Comparison of ENCODE assay signal across 22 cellular contexts in genomic region chr3:48418651-48419050, GRCh38. TPM values are rescaled to one million over a fixed set of nuclear protein-coding genes. Genes with fewer than 3 reads are reported as not detected.
DNase-seq lines count a peak whose midpoint lies in the region; ATAC-seq, FAIRE-seq and TF ChIP-seq lines count a peak whose summit lies in the region.
"Had no signal": no experiment of that assay in that cellular context is flagged by ENCODE, and none has a peak within 500 bp of the region (broad histone marks: within the 10 kb centered on the region; RNA-seq: fewer than 3 reads in every experiment).

No MANE protein-coding gene starts in this region.

- FAIRE-seq in H1 (lab: Jason Lieb, UNC): no peak
- FAIRE-seq: GM12878, GM19239 had no signal

- H3K4me3 ChIP-seq in right cardiac atrium (ENCODE audit: low read length): no peak overlapping the region
- no peak overlapping the region for H3K4me3 ChIP-seq in left ventricle myocardium inferior
- H3K4me3 ChIP-seq in H1 (ENCODE audit: extremely low read depth in 1 of 4, insufficient read depth in 2 of 4, low read depth in 3 of 4, low read length in 4 of 4): no peak overlapping the region
- no peak overlapping the region for H3K4me3 ChIP-seq in osteoblast (ENCODE audit: insufficient read depth, low read length)
- H3K4me3 ChIP-seq in CD8-positive, alpha-beta T cell (ENCODE audit: low read depth, low read length): no peak overlapping the region
- no peak overlapping the region for H3K4me3 ChIP-seq in testis
- H3K4me3 ChIP-seq: BLaER1, GM12878, GM23338 had no signal

- H2BK20ac ChIP-seq in H1 (ENCODE audit: low read length): no peak overlapping the region

- H3K4me3 Mint-ChIP-seq in CD8-positive, alpha-beta T cell: no peak overlapping the region
- H3K4me3 Mint-ChIP-seq: CD4-positive, alpha-beta memory T cell; GM23338; HFFc6 had no signal

- POLR2A ChIA-PET in H1 (lab: Charles Lee; ENCODE audit: partially characterized antibody): interaction anchor here (0.9 to 31.5 kb wide), 8 partner anchors 9 to 91 kb away, joined by 3 to 650 read pairs (median 8); partner anchors contain the start of genes ATRIP, CCDC51, PLXNB1 and TMA7
- POLR2A ChIA-PET in CD8-positive, alpha-beta T cell (lab: Charles Lee): no interaction called here

- no peak overlapping the region for H2BK15ac ChIP-seq in H1 (ENCODE audit: low read length)

- 90% methylated on average over 9 of the region's 9 CpGs for WGBS in right cardiac atrium
- 94% methylated on average over 9 of the region's 9 CpGs; no CpG with 5 or more reads in 1 of the 2 experiments for WGBS in H1 (ENCODE audit: extremely low coverage in 1 of 2, insufficient coverage in 1 of 2, insufficient read length in 1 of 2, insufficient replicate concordance in 2 of 2, low coverage in 1 of 2, low lambda C conversion rate in 2 of 2, missing lambda C conversion rate in 1 of 2), 2 experiments
- WGBS in testis, 2 donors: 87 to 91% methylated on average over 4 to 9 of the region's 9 CpGs

- H3K79me1 ChIP-seq in H1 (ENCODE audit: low read depth, low read length): peaks cover 13% of the 10 kb centered on the region

- H2AFZ ChIP-seq in H1 (ENCODE audit: low read length): no peak overlapping the region
- H2AFZ ChIP-seq in osteoblast (ENCODE audit: low read length): no peak overlapping the region
- H2AFZ ChIP-seq: GM23338 had no signal

- peaks cover 66% of the 10 kb centered on the region for H3K36me3 ChIP-seq in left ventricle myocardium inferior
- peaks cover 52 to 63% (median 58%) of the 10 kb centered on the region in 4 experiments for H3K36me3 ChIP-seq in H1 (ENCODE audit: control insufficient read depth in 2 of 4, insufficient read depth in 4 of 4, low read length in 3 of 4)
- no peaks in the 10 kb centered on the region for H3K36me3 ChIP-seq in osteoblast (ENCODE audit: insufficient read depth, low read length)
- H3K36me3 ChIP-seq in CD8-positive, alpha-beta T cell (ENCODE audit: insufficient read depth, low read length): no peaks in the 10 kb centered on the region
- no peaks in the 10 kb centered on the region for H3K36me3 ChIP-seq in testis (ENCODE audit: low read depth, missing control alignments)

- H2BK120ac ChIP-seq in H1 (replicated peaks; ENCODE audit: low read depth, low read length): no peak overlapping the region

- H3K9me3 ChIP-seq in right cardiac atrium (ENCODE audit: control insufficient read depth, low read length) (no peaks in the 10 kb centered on the region), left ventricle myocardium inferior (replicated peaks) (no peaks in the 10 kb centered on the region), H1 (ENCODE audit: insufficient read depth in 2 of 2, low read depth in 1 of 2, low read length in 1 of 2) (no peaks in the 10 kb centered on the region), osteoblast (ENCODE audit: low read depth, low read length) (no peaks in the 10 kb centered on the region), testis (no peaks in the 10 kb centered on the region)
- H3K9me3 ChIP-seq in CD8-positive, alpha-beta T cell (ENCODE audit: low read length): no peaks in the 10 kb centered on the region
- H3K9me3 ChIP-seq: BLaER1 had no signal

- CTCF ChIA-PET in H1 (lab: Charles Lee; ENCODE audit: partially characterized antibody): interaction anchor here (0.6 to 6.9 kb wide), 7 partner anchors 10 to 221 kb away, joined by 3 to 95 read pairs (median 18); no protein-coding TSS in a partner anchor
- CTCF ChIA-PET in CD8-positive, alpha-beta T cell (lab: Charles Lee): interaction anchor here (0.8 to 8.0 kb wide), 5 partner anchors 15 to 137 kb away, joined by 3 to 53 read pairs (median 8); no protein-coding TSS in a partner anchor

- H3K27ac ChIP-seq in right cardiac atrium (ENCODE audit: low read length) (no peak overlapping the region), left ventricle myocardium inferior (replicated peaks) (no peak overlapping the region), H1 (ENCODE audit: low read depth, low read length) (no peak overlapping the region), osteoblast (ENCODE audit: low read depth, low read length) (no peak overlapping the region), testis (no peak overlapping the region)
- H3K27ac ChIP-seq in CD8-positive, alpha-beta T cell (ENCODE audit: low read depth, low read length): no peak overlapping the region

- no peaks in the 10 kb centered on the region for H3K27me3 Mint-ChIP-seq in CD8-positive, alpha-beta T cell (ENCODE audit: low read depth)
- H3K27me3 Mint-ChIP-seq: CD4-positive, alpha-beta memory T cell had no signal

- H3K23me2 ChIP-seq in H1 (ENCODE audit: low read depth, low read length): no peaks in the 10 kb centered on the region

- H4K8ac ChIP-seq in H1 (ENCODE audit: extremely low read depth, insufficient read depth, low read length): no peak overlapping the region

- no peaks in the 10 kb centered on the region for H3K36me3 Mint-ChIP-seq in CD8-positive, alpha-beta T cell
- H3K36me3 Mint-ChIP-seq: CD14-positive monocyte; CD4-positive, alpha-beta memory T cell had no signal

- H3K79me2 ChIP-seq in H1 (ENCODE audit: control insufficient read depth in 1 of 2, insufficient read depth in 2 of 2, low read length in 2 of 2) (peaks cover 0 to 18% of the 10 kb centered on the region in 2 experiments; a peak in 1 of 4 replicates), osteoblast (ENCODE audit: insufficient read depth, low read length) (no peaks in the 10 kb centered on the region)

- H3K27ac Mint-ChIP-seq in CD8-positive, alpha-beta T cell: no peak overlapping the region
- H3K27ac Mint-ChIP-seq: CD14-positive monocyte; CD4-positive, alpha-beta memory T cell; GM23338; HFFc6 had no signal

- no peak overlapping the region for H3K18ac ChIP-seq in H1 (ENCODE audit: extremely low read depth, low read length)

- no peak overlapping the region for H4K5ac ChIP-seq in H1 (ENCODE audit: insufficient read length, low read depth, low read length)

- no peaks in the 10 kb centered on the region for H3K9me3 Mint-ChIP-seq in CD8-positive, alpha-beta T cell
- H3K9me3 Mint-ChIP-seq: CD4-positive, alpha-beta memory T cell; GM23338; HFFc6 had no signal

- H3K14ac ChIP-seq in H1 (ENCODE audit: insufficient read length): no peak overlapping the region

- DNase-seq in right cardiac atrium (peak in 2 of 3 donors; percentile 14 to 20), left ventricle myocardium inferior (no peak), H1 (ENCODE audit: low read depth in 1 of 2, low spot score in 2 of 2) (no peak), osteoblast (ENCODE audit: insufficient read length, low spot score, missing footprints) (peak; percentile 68), testis (no peak)
- no peak for DNase-seq in CD8-positive, alpha-beta T cell
- DNase-seq: 8988T; Calu3; CD4-positive, alpha-beta memory T cell; DMS53; DND-41; EL; H7; HFFc6 had no signal

- H3K4me2 ChIP-seq in H1 (ENCODE audit: insufficient read depth in 1 of 2, low read depth in 2 of 2, low read length in 2 of 2) (no peak overlapping the region), osteoblast (ENCODE audit: insufficient read depth, low read length) (no peak overlapping the region)
- H3K4me2 ChIP-seq: BLaER1, GM23338 had no signal

- H3K4ac ChIP-seq in H1 (replicated peaks; ENCODE audit: insufficient read length, low read depth, low read length): no peak overlapping the region

- no peak for TF ChIP-seq RAD21 in H1 (IDR thresholded peaks at IDR 0.05 in 1 of 2, conservative IDR thresholded peaks at IDR 0.05 in 1 of 2; ENCODE audit: low read depth in 2 of 2, low read length in 2 of 2)

- H4K91ac ChIP-seq in H1 (replicated peaks; ENCODE audit: insufficient read length, low read length): no peak overlapping the region

- no peak overlapping the region for H3K56ac ChIP-seq in H1 (replicated peaks; ENCODE audit: insufficient read length, low read depth, low read length)

- ATAC-seq in right cardiac atrium (no peak), HG02763 (IDR thresholded peaks at IDR 0.05; ENCODE audit: unreplicated experiment) (no peak)
- no peak for ATAC-seq in CD8-positive, alpha-beta T cell
- ATAC-seq: GM12878, GM23338, HCT116 had no signal

- no peak overlapping the region for H2AK5ac ChIP-seq in H1 (ENCODE audit: low read depth, low read length)

- H3K4me1 Mint-ChIP-seq in CD8-positive, alpha-beta T cell (ENCODE audit: low read depth): peaks cover 2% of the 10 kb centered on the region
- H3K4me1 Mint-ChIP-seq: CD14-positive monocyte had no signal

- H3K27me3 ChIP-seq in right cardiac atrium (ENCODE audit: control insufficient read depth, insufficient read depth): no peaks in the 10 kb centered on the region
- no peaks in the 10 kb centered on the region for H3K27me3 ChIP-seq in left ventricle myocardium inferior (ENCODE audit: low read depth)
- no peaks in the 10 kb centered on the region for H3K27me3 ChIP-seq in H1 (replicated peaks in 1 of 4; ENCODE audit: control insufficient read depth in 3 of 4, extremely low read depth in 1 of 4, insufficient read depth in 3 of 4, low read length in 3 of 4)
- no peaks in the 10 kb centered on the region for H3K27me3 ChIP-seq in osteoblast (ENCODE audit: insufficient read depth, low read length)
- H3K27me3 ChIP-seq in CD8-positive, alpha-beta T cell (ENCODE audit: insufficient read depth, low read length): no peaks in the 10 kb centered on the region
- H3K27me3 ChIP-seq in testis: no peaks in the 10 kb centered on the region
- H3K27me3 ChIP-seq: BLaER1 had no signal

- intact Hi-C loops in right cardiac atrium (cut with DNase I) (no loop called here), left ventricle myocardium inferior (cut with micrococcal nuclease) (no loop called here), testis (cut with DNase I; ENCODE audit: low total_unique reads) (no loop called here)
- intact Hi-C loops in CD8-positive, alpha-beta T cell (cut with DNase I, micrococcal nuclease): no loop called here

- no peak overlapping the region for H2BK12ac ChIP-seq in H1 (ENCODE audit: low read depth, low read length)

- H3K4me1 ChIP-seq in right cardiac atrium (ENCODE audit: control insufficient read depth, insufficient read depth, low read length) (no peaks in the 10 kb centered on the region), left ventricle myocardium inferior (peaks cover 26% of the 10 kb centered on the region), H1 (replicated peaks in 1 of 4; ENCODE audit: control insufficient read depth in 3 of 4, insufficient read depth in 4 of 4, low read length in 3 of 4) (no peaks in the 10 kb centered on the region), osteoblast (ENCODE audit: insufficient read depth, low read length) (no peaks in the 10 kb centered on the region), testis (no peaks in the 10 kb centered on the region)
- H3K4me1 ChIP-seq in CD8-positive, alpha-beta T cell (ENCODE audit: insufficient read depth, low read length): no peaks in the 10 kb centered on the region

- H2BK5ac ChIP-seq in H1 (ENCODE audit: low read depth, low read length): 0 out of 2 replicates have a peak overlapping the region, but pooled peaks have one; percentile 21

- peaks cover 22 to 50% of the 10 kb centered on the region in 2 experiments for H4K20me1 ChIP-seq in H1 (replicated peaks in 1 of 2; ENCODE audit: control insufficient read depth in 1 of 2, insufficient read depth in 2 of 2, low read length in 2 of 2)
- H4K20me1 ChIP-seq in osteoblast (ENCODE audit: insufficient read depth, low read length): peaks cover 4% of the 10 kb centered on the region

- H3K9ac ChIP-seq in H1 (replicated peaks in 1 of 4; ENCODE audit: extremely low read depth in 1 of 4, low read depth in 3 of 4, low read length in 3 of 4): no peak overlapping the region
- H3K9ac ChIP-seq: BLaER1 had no signal

- H3K23ac ChIP-seq in H1 (ENCODE audit: insufficient read length): no peak overlapping the region

- no peak for TF ChIP-seq CTCF in left ventricle myocardium inferior (IDR thresholded peaks at IDR 0.05; ENCODE audit: borderline replicate concordance)
- no peak for TF ChIP-seq CTCF in H1 (IDR thresholded peaks at IDR 0.05; ENCODE audit: control extremely low read depth in 1 of 3, insufficient read depth in 1 of 3, low read depth in 1 of 3, low read length in 3 of 3)
- no peak for TF ChIP-seq CTCF in osteoblast (IDR thresholded peaks at IDR 0.05; ENCODE audit: extremely low read depth, low read depth, low read length)
- no peak for TF ChIP-seq CTCF in CD8-positive, alpha-beta T cell (IDR thresholded peaks at IDR 0.05)
- TF ChIP-seq CTCF in testis (IDR thresholded peaks at IDR 0.05): no peak

- TF ChIP-seq EP300 in H1 (IDR thresholded peaks at IDR 0.05; ENCODE audit: borderline replicate concordance in 1 of 2, low read depth in 2 of 2, low read length in 2 of 2): no peak

- TF ChIP-seq POLR2A in H1 (IDR thresholded peaks at IDR 0.05; ENCODE audit: control extremely low read depth in 1 of 2, low read depth in 2 of 2, low read length in 2 of 2): no peak
- TF ChIP-seq POLR2A in testis (IDR thresholded peaks at IDR 0.05): no peak

RNA-seq across cellular contexts. Expression of gene PLXNB1, which starts 11.2 kb away (rescaled TPM):
- total RNA-seq in right cardiac atrium: 10 to 100 TPM; 49.4 to 84.5 (median 55.0) TPM
- 52.7 TPM for polyA plus RNA-seq in right cardiac atrium
- total RNA-seq in left ventricle myocardium inferior: 42.6 TPM
- total RNA-seq in H1 (2021; fragmentation: NEBNext Ultra II Directional; extraction: Animal tissue kit (Norgen Biotek cat#: 25700)): 114 and 115 TPM in 2 replicates
- 109 and 149 TPM in 2 replicates for polyA plus RNA-seq in H1 (2011; rRNA removed)
- polyA plus RNA-seq in H1 (2011; cell fraction: cytosol; rRNA removed): 117 TPM
- 1,123 TPM for polyA plus RNA-seq in H1 (2011; cell fraction: nucleus; rRNA removed)
- polyA plus RNA-seq in H1 (2012, experiment 1 of 2): 136 to 155 TPM (median 141 TPM) in 4 replicates
- 102 TPM for polyA plus RNA-seq in H1 (2012, experiment 2 of 2)
- 102 TPM for polyA plus RNA-seq in H1 (2013, experiment 1 of 2)
- 83.3 TPM for polyA plus RNA-seq in H1 (2013, experiment 2 of 2)
- polyA minus RNA-seq in H1 (2011; rRNA and poly(A)+ RNA removed): 82.5 and 154 TPM in 2 replicates
- polyA minus RNA-seq in H1 (2011; cell fraction: cytosol; rRNA and poly(A)+ RNA removed): 100 TPM
- 265 TPM for polyA minus RNA-seq in H1 (2011; cell fraction: nucleus; rRNA and poly(A)+ RNA removed)
- 23.3 and 33.7 TPM in 2 replicates for total RNA-seq in osteoblast
- total RNA-seq in CD8-positive, alpha-beta T cell: 1 to 10 TPM; 1.4 to 2.7 TPM
- total RNA-seq in testis: 10 to 100 TPM; 70.2 to 79.2 TPM
- 41.5 TPM for polyA plus RNA-seq in testis (ENCODE audit: insufficient read depth, low read depth, low replicate concordance)

RNA-seq across cellular contexts. Expression of gene CCDC51, which starts 21.3 kb away (rescaled TPM):
- total RNA-seq in right cardiac atrium: 10 to 100 TPM in 3 of 4 donors, 1 to 10 TPM in 1; 8.7 to 11.5 (median 11.1) TPM
- 11.2 TPM for polyA plus RNA-seq in right cardiac atrium
- total RNA-seq in left ventricle myocardium inferior: 13.9 TPM
- total RNA-seq in H1 (2021; fragmentation: NEBNext Ultra II Directional; extraction: Animal tissue kit (Norgen Biotek cat#: 25700)): 20.3 and 21.3 TPM in 2 replicates
- polyA plus RNA-seq in H1 (2011; rRNA removed): 19.7 and 21.4 TPM in 2 replicates
- polyA plus RNA-seq in H1 (2011; cell fraction: cytosol; rRNA removed): 26.3 TPM
- polyA plus RNA-seq in H1 (2011; cell fraction: nucleus; rRNA removed): 18.4 TPM
- polyA plus RNA-seq in H1 (2012, experiment 1 of 2): 24.1 to 30.2 TPM (median 28.9 TPM) in 4 replicates
- polyA plus RNA-seq in H1 (2012, experiment 2 of 2): 17.1 TPM
- polyA plus RNA-seq in H1 (2013, experiment 1 of 2): 16.7 TPM
- polyA plus RNA-seq in H1 (2013, experiment 2 of 2): 16.9 TPM
- 17.1 and 17.4 TPM in 2 replicates for polyA minus RNA-seq in H1 (2011; rRNA and poly(A)+ RNA removed)
- polyA minus RNA-seq in H1 (2011; cell fraction: cytosol; rRNA and poly(A)+ RNA removed): 7.3 TPM
- polyA minus RNA-seq in H1 (2011; cell fraction: nucleus; rRNA and poly(A)+ RNA removed): 7.7 TPM
- total RNA-seq in osteoblast: 13.3 and 17.4 TPM in 2 replicates
- total RNA-seq in CD8-positive, alpha-beta T cell: 1 to 10 TPM; 2.9 to 4.7 TPM
- 10 to 100 TPM; 11.7 to 16.0 TPM for total RNA-seq in testis
- 16.0 TPM for polyA plus RNA-seq in testis (ENCODE audit: insufficient read depth, low read depth, low replicate concordance)

RNA-seq across cellular contexts. Expression of gene TMA7, which starts 21.4 kb away (rescaled TPM):
- total RNA-seq in right cardiac atrium (100 to 1,000 TPM; 187 to 270 (median 216) TPM), left ventricle myocardium inferior (258 TPM), osteoblast (128 and 135 TPM in 2 replicates), testis (100 to 1,000 TPM; 380 to 393 TPM)
- polyA plus RNA-seq in right cardiac atrium (526 TPM), H1 (2011; rRNA removed) (83.3 and 138 TPM in 2 replicates), testis (ENCODE audit: insufficient read depth, low read depth, low replicate concordance) (425 TPM)
- total RNA-seq in H1 (2021; fragmentation: NEBNext Ultra II Directional; extraction: Animal tissue kit (Norgen Biotek cat#: 25700)): 305 and 322 TPM in 2 replicates
- polyA plus RNA-seq in H1 (2011; cell fraction: cytosol; rRNA removed): 282 TPM
- 36.5 TPM for polyA plus RNA-seq in H1 (2011; cell fraction: nucleus; rRNA removed)
- polyA plus RNA-seq in H1 (2012, experiment 1 of 2): 470 to 570 TPM (median 490 TPM) in 4 replicates
- 141 TPM for polyA plus RNA-seq in H1 (2012, experiment 2 of 2)
- 965 TPM for polyA plus RNA-seq in H1 (2013, experiment 1 of 2)
- polyA plus RNA-seq in H1 (2013, experiment 2 of 2): 959 TPM
- polyA minus RNA-seq in H1 (2011; rRNA and poly(A)+ RNA removed): 8.2 and 9.6 TPM in 2 replicates
- polyA minus RNA-seq in H1 (2011; cell fraction: cytosol; rRNA and poly(A)+ RNA removed): 42.3 TPM
- 34.3 TPM for polyA minus RNA-seq in H1 (2011; cell fraction: nucleus; rRNA and poly(A)+ RNA removed)
- total RNA-seq in CD8-positive, alpha-beta T cell: 100 to 1,000 TPM; 279 to 297 TPM

RNA-seq across cellular contexts. Expression of gene ATRIP, which starts 27.9 kb away (rescaled TPM):
- total RNA-seq in right cardiac atrium (1 to 10 TPM; 4.0 to 5.2 (median 4.3) TPM), left ventricle myocardium inferior (4.3 TPM), osteoblast (5.0 and 5.1 TPM in 2 replicates), testis (10 to 100 TPM; 25.0 to 26.3 TPM)
- polyA plus RNA-seq in right cardiac atrium (3.5 TPM), H1 (2011; rRNA removed) (16.6 and 18.5 TPM in 2 replicates), testis (ENCODE audit: insufficient read depth, low read depth, low replicate concordance) (56.5 TPM)
- 16.7 and 20.2 TPM in 2 replicates for total RNA-seq in H1 (2021; fragmentation: NEBNext Ultra II Directional; extraction: Animal tissue kit (Norgen Biotek cat#: 25700))
- 15.0 TPM for polyA plus RNA-seq in H1 (2011; cell fraction: cytosol; rRNA removed)
- 36.5 TPM for polyA plus RNA-seq in H1 (2011; cell fraction: nucleus; rRNA removed)
- polyA plus RNA-seq in H1 (2012, experiment 1 of 2): 12.7 to 14.1 TPM (median 13.8 TPM) in 4 replicates
- polyA plus RNA-seq in H1 (2012, experiment 2 of 2): 11.0 TPM
- 14.8 TPM for polyA plus RNA-seq in H1 (2013, experiment 1 of 2)
- 12.6 TPM for polyA plus RNA-seq in H1 (2013, experiment 2 of 2)
- 28.6 and 29.3 TPM in 2 replicates for polyA minus RNA-seq in H1 (2011; rRNA and poly(A)+ RNA removed)
- 10.1 TPM for polyA minus RNA-seq in H1 (2011; cell fraction: cytosol; rRNA and poly(A)+ RNA removed)
- 25.2 TPM for polyA minus RNA-seq in H1 (2011; cell fraction: nucleus; rRNA and poly(A)+ RNA removed)
- 1 to 10 TPM; 7.4 to 8.7 TPM for total RNA-seq in CD8-positive, alpha-beta T cell

RNA-seq across cellular contexts. Expression of gene FBXW12, which starts 46.6 kb away (rescaled TPM):
- total RNA-seq in right cardiac atrium: not detected
- not detected for polyA plus RNA-seq in right cardiac atrium
- not detected for total RNA-seq in left ventricle myocardium inferior
- 0.35 TPM in 1 of 2 replicates, not detected in the other for total RNA-seq in H1 (2021; fragmentation: NEBNext Ultra II Directional; extraction: Animal tissue kit (Norgen Biotek cat#: 25700))
- polyA plus RNA-seq in H1 (2011; rRNA removed): 0.41 and 0.85 TPM in 2 replicates
- polyA plus RNA-seq in H1 (2011; cell fraction: cytosol; rRNA removed): 0.44 TPM
- polyA plus RNA-seq in H1 (2011; cell fraction: nucleus; rRNA removed): 1.3 TPM
- polyA plus RNA-seq in H1 (2012, experiment 1 of 2): 0.48 to 0.88 TPM (median 0.68 TPM) in 4 replicates
- polyA plus RNA-seq in H1 (2012, experiment 2 of 2): not detected
- 0.22 TPM for polyA plus RNA-seq in H1 (2013, experiment 1 of 2)
- polyA plus RNA-seq in H1 (2013, experiment 2 of 2): 0.15 TPM
- 2.1 and 2.2 TPM in 2 replicates for polyA minus RNA-seq in H1 (2011; rRNA and poly(A)+ RNA removed)
- polyA minus RNA-seq in H1 (2011; cell fraction: cytosol; rRNA and poly(A)+ RNA removed): not detected
- 1.9 TPM for polyA minus RNA-seq in H1 (2011; cell fraction: nucleus; rRNA and poly(A)+ RNA removed)
- total RNA-seq in osteoblast: not detected in 2 replicates
- total RNA-seq in CD8-positive, alpha-beta T cell: not detected
- 1 to 10 TPM in 1 of 2 donors, under 1 TPM in 1; 0.81 to 2.0 TPM for total RNA-seq in testis
- 0.98 TPM for polyA plus RNA-seq in testis (ENCODE audit: insufficient read depth, low read depth, low replicate concordance)
- total RNA-seq: Calu3; CD4-positive, alpha-beta memory T cell; GM23338; HFFc6 had no signal
- polyA plus RNA-seq: AG04450; CD14-positive monocyte; CD4-positive, alpha-beta memory T cell had no signal

Comparison
In these comparisons a context has a peak if more than half of its experiments do, and no peak if none do; other contexts are left out.
1. DNase-seq: peak in right cardiac atrium (2 of 3) and osteoblast (single experiment); none in left ventricle myocardium inferior (single experiment), H1 (0 of 2), CD8-positive, alpha-beta T cell (0 of 7) and testis (single experiment).